ENCODE assay signal across 21 cellular contexts in genomic region chr2:191578031-191578430, GRCh38.
"Had no signal": no experiment of that assay in that cellular context is flagged by ENCODE, and none has a peak within 500 bp of the region (broad histone marks: within the 10 kb centered on the region; RNA-seq: fewer than 3 reads in every experiment).

No MANE protein-coding gene starts in this region.

- H3K27ac Mint-ChIP-seq: dendritic cell treated with granulocyte-macrophage colony-stimulating factor and Interleukin-4, amounts not matched to agents 40 ng/mL and 50 ng/mL, for 4 days; natural killer cell; progenitor cell of endocrine pancreas; stimulated activated effector memory CD8-positive, alpha-beta T cell treated with anti-CD3 and anti-CD28 coated beads, Interleukin-12 subunit alpha, Interleukin-12 subunit beta, amount 100 ng/mL, for 72 hours had no signal

- H3K27ac ChIP-seq: colonic mucosa, esophagus muscularis mucosa, heart right ventricle, left lung, pancreas, right atrium auricular region, stomach, thyroid gland had no signal

- H3K36me3 Mint-ChIP-seq: natural killer cell; stimulated activated effector memory CD8-positive, alpha-beta T cell treated with anti-CD3 and anti-CD28 coated beads, Interleukin-12 subunit alpha, Interleukin-12 subunit beta, amount 100 ng/mL, for 72 hours had no signal

- DNase-seq: colonic mucosa; effector memory CD4-positive, alpha-beta T cell; foreskin melanocyte; glutamatergic neuron; heart right ventricle; hippocampal formation; left cardiac atrium; left lung; natural killer cell; pancreas; stimulated activated CD4-positive, alpha-beta T cell treated with anti-CD3 and anti-CD28 coated beads, Interleukin-2, amount 100 ng/mL, for 24 hours; stimulated activated CD4-positive, alpha-beta T cell treated with anti-CD3 and anti-CD28 coated beads, Interleukin-4, amount 100 ng/mL, for 24 hours; stimulated activated naive CD4-positive, alpha-beta T cell treated with Interleukin-2 at 50 U/mL for 16 hours; stomach; thyroid gland had no signal

- H3K4me3 ChIP-seq: colonic mucosa, esophagus muscularis mucosa, heart right ventricle, left lung, pancreas, right atrium auricular region, smooth muscle cell, stomach, thyroid gland had no signal

- H3K4me1 ChIP-seq: colonic mucosa, esophagus muscularis mucosa, heart right ventricle, pancreas, right atrium auricular region, stomach, thyroid gland had no signal

- H3K27me3 Mint-ChIP-seq: dendritic cell treated with granulocyte-macrophage colony-stimulating factor and Interleukin-4, amounts not matched to agents 40 ng/mL and 50 ng/mL, for 4 days; progenitor cell of endocrine pancreas had no signal

- H3K4me2 ChIP-seq: smooth muscle cell had no signal

- H3K9me3 Mint-ChIP-seq: dendritic cell treated with granulocyte-macrophage colony-stimulating factor and Interleukin-4, amounts not matched to agents 40 ng/mL and 50 ng/mL, for 4 days; natural killer cell; stimulated activated effector memory CD8-positive, alpha-beta T cell treated with anti-CD3 and anti-CD28 coated beads, Interleukin-12 subunit alpha, Interleukin-12 subunit beta, amount 100 ng/mL, for 72 hours had no signal

- H3K4me3 Mint-ChIP-seq: dendritic cell treated with granulocyte-macrophage colony-stimulating factor and Interleukin-4, amounts not matched to agents 40 ng/mL and 50 ng/mL, for 4 days; natural killer cell; stimulated activated effector memory CD8-positive, alpha-beta T cell treated with anti-CD3 and anti-CD28 coated beads, Interleukin-12 subunit alpha, Interleukin-12 subunit beta, amount 100 ng/mL, for 72 hours had no signal

- H3K9me3 ChIP-seq: colonic mucosa, esophagus muscularis mucosa, heart right ventricle, left lung, pancreas, right atrium auricular region, stomach, thyroid gland had no signal

- H3K4me1 Mint-ChIP-seq: natural killer cell had no signal

- H3K27me3 ChIP-seq: colonic mucosa, esophagus muscularis mucosa, left lung, pancreas, right atrium auricular region, stomach, thyroid gland had no signal

- H3K36me3 ChIP-seq: colonic mucosa, esophagus muscularis mucosa, heart right ventricle, left lung, pancreas, right atrium auricular region, stomach, thyroid gland had no signal
